Comparison of ENCODE assay signal across 23 cellular contexts in the genomic region with DNA sequence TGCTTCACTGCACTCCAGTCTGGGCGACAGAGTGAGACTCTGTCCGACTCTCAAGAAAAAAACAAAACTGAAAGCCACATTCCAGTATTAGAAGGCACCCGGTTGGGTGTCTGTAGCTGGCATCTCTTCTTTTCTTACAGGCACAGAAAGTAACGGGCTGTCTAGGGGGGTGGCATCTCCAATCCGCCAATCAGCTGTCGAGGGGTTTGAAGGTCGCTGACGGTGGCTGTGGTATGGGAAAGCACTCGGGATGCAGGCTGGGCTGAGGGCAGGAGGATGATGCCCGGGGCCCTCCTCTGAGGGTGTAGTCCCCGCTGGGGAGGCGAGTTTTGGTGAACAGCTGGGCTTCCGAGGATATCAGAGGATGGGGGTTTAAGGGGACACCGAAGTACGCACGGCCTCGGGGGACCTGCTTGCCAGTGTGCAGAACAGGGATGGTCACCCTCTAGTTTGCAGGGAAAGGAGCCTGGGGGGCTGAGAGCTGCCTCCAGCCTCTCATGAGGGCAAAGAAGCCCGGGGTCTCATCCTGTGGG. TPM values are rescaled to one million over a fixed set of nuclear protein-coding genes. Genes with fewer than 3 reads are reported as not detected.
"Had no signal": no experiment of that assay in that cellular context is flagged by ENCODE, and none has a peak within 500 bp of the region (broad histone marks: within the 10 kb centered on the region; RNA-seq: fewer than 3 reads in every experiment).

No MANE protein-coding gene starts in this region.

- H3K4me3 ChIP-seq: ascending aorta, colonic mucosa, lung, ovary, psoas muscle, tibial nerve, uterus had no signal

- H3K36me3 ChIP-seq: colonic mucosa, ovary, uterus had no signal

- ATAC-seq: activated T-cell treated with anti-CD3 and anti-CD28 coated beads, Interleukin-2, amount 50 U/mL, for 72 hours; psoas muscle; right cardiac atrium had no signal

- H3K9me3 Mint-ChIP-seq: activated T-cell treated with anti-CD3 and anti-CD28 coated beads, Interleukin-2, amount 50 U/mL, for 72 hours; central memory CD8-positive, alpha-beta T cell; neural crest cell; stimulated activated naive CD8-positive, alpha-beta T cell treated with anti-CD3 and anti-CD28 coated beads, Interleukin-15, Interleukin-2, amounts not matched to agents 100 ng/mL and 50 ng/mL, for 24 hours had no signal

- H3K27ac Mint-ChIP-seq: activated T-cell treated with anti-CD3 and anti-CD28 coated beads, Interleukin-2, amount 50 U/mL, for 72 hours; stimulated activated naive CD8-positive, alpha-beta T cell treated with anti-CD3 and anti-CD28 coated beads, Interleukin-15, Interleukin-2, amounts not matched to agents 100 ng/mL and 50 ng/mL, for 24 hours had no signal

- H3K27me3 ChIP-seq: ascending aorta, colonic mucosa, ovary, tibial nerve, uterus had no signal

- DNase-seq: activated CD4-positive, alpha-beta T cell treated with anti-CD3 and anti-CD28 coated beads, Interleukin-2, amount 50 U/mL, for 4 hours; activated CD4-positive, CD25-positive, alpha-beta regulatory T cell treated with anti-CD3 and anti-CD28 coated beads, Interleukin-2, amount 50 U/mL, for 72 hours; activated gamma-delta T cell treated with Interleukin-2 at 50 U/mL for 16 hours; activated T-cell treated with anti-CD3 and anti-CD28 coated beads, Interleukin-2, amount 50 U/mL, for 72 hours; colonic mucosa; erythroblast; foreskin melanocyte; hypothalamus; ovary; right cardiac atrium; stimulated activated CD4-positive, alpha-beta T cell treated with anti-CD3 and anti-CD28 coated beads, Interleukin-2, amount 100 ng/mL, for 24 hours; uterus had no signal

- H3K4me3 Mint-ChIP-seq: activated T-cell treated with anti-CD3 and anti-CD28 coated beads, Interleukin-2, amount 50 U/mL, for 72 hours; central memory CD8-positive, alpha-beta T cell; neural crest cell; stimulated activated naive CD8-positive, alpha-beta T cell treated with anti-CD3 and anti-CD28 coated beads, Interleukin-15, Interleukin-2, amounts not matched to agents 100 ng/mL and 50 ng/mL, for 24 hours had no signal

- H3K27ac ChIP-seq: ascending aorta, ovary, psoas muscle, tibial nerve, uterus, VCaP had no signal

- H3K4me1 Mint-ChIP-seq: neural crest cell had no signal

- H3K4me1 ChIP-seq: uterus had no signal

- H3K27me3 Mint-ChIP-seq: central memory CD8-positive, alpha-beta T cell; stimulated activated naive CD8-positive, alpha-beta T cell treated with anti-CD3 and anti-CD28 coated beads, Interleukin-15, Interleukin-2, amounts not matched to agents 100 ng/mL and 50 ng/mL, for 24 hours had no signal

RNA-seq across cellular contexts. Expression of gene CREB3L3, which starts 59.7 kb away (rescaled TPM):
- total RNA-seq: lung; neural crest cell; psoas muscle; right cardiac atrium; skeletal muscle tissue; T-helper 1 cell treated with Interleukin-12 subunit alpha and Interleukin-12 subunit beta and Interleukin-4 antibody, amounts not matched to agents 30 ng/mL and 1 ng/mL, for 36 hours; tibial nerve; uterus had no signal
- polyA plus RNA-seq: keratinocyte, right cardiac atrium had no signal
